9 cellular contexts compared by ENCODE assay signal in genomic region chr12:49347307-49348237, GRCh38. TPM values are rescaled to one million over a fixed set of nuclear protein-coding genes. Genes with fewer than 3 reads are reported as not detected.
A peak's percentile ranks its signal among the peaks of the same experiment; 100 is the strongest.
DNase-seq lines count a peak whose midpoint lies in the region; FAIRE-seq and TF ChIP-seq lines count a peak whose summit lies in the region.
"Had no signal": no experiment of that assay in that cellular context is flagged by ENCODE, and none has a peak within 500 bp of the region (broad histone marks: within the 10 kb centered on the region; RNA-seq: fewer than 3 reads in every experiment).

No MANE protein-coding gene starts in this region.

- 13% methylated on average over 35 of the region's 37 CpGs for WGBS in mesenchymal stem cell

- H3K4me3 ChIP-seq in HFF-Myc (replicated peaks; ENCODE audit: low read depth, low read length) (peak overlapping the region; percentile 34), mesenchymal stem cell (ENCODE audit: insufficient read depth in 1 of 2, low read depth in 1 of 2, low read length in 2 of 2) (peak overlapping the region in 1 of 2 experiments; percentile 58)

- no peak overlapping the region for H4K91ac ChIP-seq in mesenchymal stem cell (ENCODE audit: low read length)

- H2BK120ac ChIP-seq in mesenchymal stem cell (ENCODE audit: low read depth, low read length) = no peak overlapping the region

- peaks cover 51 to 78% of the 10 kb centered on the region in 2 experiments for H3K27me3 ChIP-seq in mesenchymal stem cell (ENCODE audit: control insufficient read depth in 1 of 2, insufficient read depth in 1 of 2, low read length in 2 of 2)

- H3K9me3 ChIP-seq in mesenchymal stem cell (ENCODE audit: control insufficient read depth, low read length) = no peaks in the 10 kb centered on the region

- H3K9ac ChIP-seq in mesenchymal stem cell (ENCODE audit: low read length) = no peak overlapping the region

- no peak overlapping the region for H3K18ac ChIP-seq in mesenchymal stem cell (ENCODE audit: low read depth in 1 of 2, low read length in 2 of 2)

- no peak overlapping the region for H2BK15ac ChIP-seq in mesenchymal stem cell (ENCODE audit: low read depth, poor library complexity, severe bottlenecking)

- no peak overlapping the region for H2BK5ac ChIP-seq in mesenchymal stem cell (ENCODE audit: low read depth, low read length, poor library complexity, severe bottlenecking)

- H3K23ac ChIP-seq in mesenchymal stem cell (ENCODE audit: low read length in 2 of 2) = no peak overlapping the region

- DNase-seq in D721Med (ENCODE audit: insufficient read length, low spot score) = peak; percentile 93
- no peak for DNase-seq in HFF-Myc (ENCODE audit: extremely low read depth, low read depth)
- peak; percentile 77 for DNase-seq in NCI-H510A (lab: John Stamatoyannopoulos, UW)
- DNase-seq in activated CD8-positive, alpha-beta memory T cell treated with anti-CD3 and anti-CD28 coated beads for 1 hour (ENCODE audit: extremely low read depth in 1 of 2, low read depth in 1 of 2) = peak; percentile 36 to 78
- DNase-seq in effector CD8-positive, alpha-beta T cell (lab: John Stamatoyannopoulos, UW) = peak; percentile 82
- DNase-seq in mesenchymal stem cell = peak; percentile 73
- peak; percentile 64 for DNase-seq in stimulated activated CD8-positive, alpha-beta memory T cell treated with anti-CD3 and anti-CD28 coated beads, Interleukin-12 subunit alpha, Interleukin-12 subunit beta, amount 100 ng/mL, for 1 hour (ENCODE audit: low read depth)
- no peak for DNase-seq in GF-D8 (lab: John Stamatoyannopoulos, UW)

- no peak overlapping the region for H3K27ac ChIP-seq in mesenchymal stem cell (ENCODE audit: low read length, poor library complexity, severe bottlenecking)

- H3K36me3 ChIP-seq in mesenchymal stem cell (ENCODE audit: control insufficient read depth in 1 of 2, insufficient read depth in 2 of 2, low read depth in 1 of 2, low read length in 2 of 2) = peaks cover 0 to 6% of the 10 kb centered on the region in 2 experiments

- H3K14ac ChIP-seq in mesenchymal stem cell (ENCODE audit: low read length in 2 of 2) = no peak overlapping the region

- H2AK5ac ChIP-seq in mesenchymal stem cell (ENCODE audit: low read length, severe bottlenecking) = no peak overlapping the region

- H3K79me1 ChIP-seq in mesenchymal stem cell (replicated peaks; ENCODE audit: low read length, poor library complexity, severe bottlenecking) = no peaks in the 10 kb centered on the region

- peak overlapping the region in 1 of 2 experiments; percentile 18 for H2BK12ac ChIP-seq in mesenchymal stem cell (ENCODE audit: low read length in 2 of 2)

- no peak overlapping the region for H4K8ac ChIP-seq in mesenchymal stem cell (ENCODE audit: low read length)

- H3K4ac ChIP-seq in mesenchymal stem cell (ENCODE audit: low read depth in 1 of 2, low read length in 2 of 2) = no peak overlapping the region

- no peak overlapping the region for H2AFZ ChIP-seq in mesenchymal stem cell (ENCODE audit: low read depth, low read length)

- no peak for FAIRE-seq in D721Med (lab: Jason Lieb, UNC)
- FAIRE-seq: colon had no signal

- peak overlapping the region; percentile 90 for H3K4me2 ChIP-seq in mesenchymal stem cell (ENCODE audit: low read length, poor library complexity, severe bottlenecking)

- H3K4me1 ChIP-seq in mesenchymal stem cell (ENCODE audit: control insufficient read depth, insufficient read depth, low read depth, low read length) = peaks cover 45% of the 10 kb centered on the region

- TF ChIP-seq CTCF in D721Med (IDR thresholded peaks at IDR 0.05; ENCODE audit: insufficient read depth, missing control alignments) (peak; percentile 74), HFF-Myc (IDR thresholded peaks at IDR 0.05; ENCODE audit: low read depth, low read length, missing control alignments) (peak; percentile 97)

RNA-seq across cellular contexts. Expression of gene DNAJC22, which starts 0.9 kb away (rescaled TPM):
- 1.6 TPM for polyA plus RNA-seq in mesenchymal stem cell (2013, experiment 1 of 2)
- polyA plus RNA-seq in mesenchymal stem cell (2013, experiment 2 of 2) = 1.8 TPM

RNA-seq across cellular contexts. Expression of gene C1QL4, which starts 10.6 kb away (rescaled TPM):
- not detected for polyA plus RNA-seq in mesenchymal stem cell (2013, experiment 1 of 2)
- polyA plus RNA-seq in mesenchymal stem cell (2013, experiment 2 of 2) = not detected

RNA-seq across cellular contexts. Expression of gene SPATS2, which starts 19.7 kb away (rescaled TPM):
- 42.1 TPM for polyA plus RNA-seq in mesenchymal stem cell (2013, experiment 1 of 2)
- polyA plus RNA-seq in mesenchymal stem cell (2013, experiment 2 of 2) = 43.0 TPM

RNA-seq across cellular contexts. Expression of gene TROAP, which starts 24.5 kb away (rescaled TPM):
- 7.5 TPM for polyA plus RNA-seq in mesenchymal stem cell (2013, experiment 1 of 2)
- 6.9 TPM for polyA plus RNA-seq in mesenchymal stem cell (2013, experiment 2 of 2)

RNA-seq across cellular contexts. Expression of gene PRPH, which starts 52.6 kb away (rescaled TPM):
- not detected for polyA plus RNA-seq in mesenchymal stem cell (2013, experiment 1 of 2)
- polyA plus RNA-seq in mesenchymal stem cell (2013, experiment 2 of 2) = not detected

Comparison
In these comparisons a context has a peak if more than half of its experiments do, and no peak if none do; other contexts are left out.
1. DNase-seq: peak in D721Med (single experiment), NCI-H510A (single experiment), activated CD8-positive, alpha-beta memory T cell treated with anti-CD3 and anti-CD28 coated beads for 1 hour (2 of 2), effector CD8-positive, alpha-beta T cell (single experiment), mesenchymal stem cell (single experiment) and stimulated activated CD8-positive, alpha-beta memory T cell treated with anti-CD3 and anti-CD28 coated beads, Interleukin-12 subunit alpha, Interleukin-12 subunit beta, amount 100 ng/mL, for 1 hour (single experiment); none in HFF-Myc (single experiment) and GF-D8 (single experiment).